In the genomic region with DNA sequence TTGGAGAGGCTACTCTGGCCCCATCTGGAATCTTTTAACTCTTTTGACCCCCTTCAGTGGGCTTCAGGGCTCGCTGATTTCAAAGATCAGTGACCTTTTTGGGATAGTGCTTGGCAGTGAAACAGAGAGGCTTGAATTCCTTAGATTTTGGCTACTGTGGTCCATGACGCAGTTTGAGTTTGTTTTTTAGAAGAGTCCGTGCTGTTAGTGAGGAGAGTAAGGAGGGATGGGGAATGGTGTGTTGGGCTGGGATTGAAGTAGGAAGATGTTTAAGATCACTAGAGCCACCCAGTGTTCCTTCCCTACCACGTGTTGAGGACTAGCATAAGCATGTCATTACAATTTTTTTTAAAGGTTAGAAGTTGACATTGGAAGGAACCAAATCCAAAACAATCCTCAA, we compare ENCODE assay signal across 1 cellular context.
TF ChIP-seq lines count a peak whose summit lies in the region.

No MANE protein-coding gene starts in this region.

TF ChIP-seq in GM23338, 12 proteins besides CTCF, POLR2A, EP300 and RAD21 (continued from another document):
- TF ChIP-seq, protein P1, sequence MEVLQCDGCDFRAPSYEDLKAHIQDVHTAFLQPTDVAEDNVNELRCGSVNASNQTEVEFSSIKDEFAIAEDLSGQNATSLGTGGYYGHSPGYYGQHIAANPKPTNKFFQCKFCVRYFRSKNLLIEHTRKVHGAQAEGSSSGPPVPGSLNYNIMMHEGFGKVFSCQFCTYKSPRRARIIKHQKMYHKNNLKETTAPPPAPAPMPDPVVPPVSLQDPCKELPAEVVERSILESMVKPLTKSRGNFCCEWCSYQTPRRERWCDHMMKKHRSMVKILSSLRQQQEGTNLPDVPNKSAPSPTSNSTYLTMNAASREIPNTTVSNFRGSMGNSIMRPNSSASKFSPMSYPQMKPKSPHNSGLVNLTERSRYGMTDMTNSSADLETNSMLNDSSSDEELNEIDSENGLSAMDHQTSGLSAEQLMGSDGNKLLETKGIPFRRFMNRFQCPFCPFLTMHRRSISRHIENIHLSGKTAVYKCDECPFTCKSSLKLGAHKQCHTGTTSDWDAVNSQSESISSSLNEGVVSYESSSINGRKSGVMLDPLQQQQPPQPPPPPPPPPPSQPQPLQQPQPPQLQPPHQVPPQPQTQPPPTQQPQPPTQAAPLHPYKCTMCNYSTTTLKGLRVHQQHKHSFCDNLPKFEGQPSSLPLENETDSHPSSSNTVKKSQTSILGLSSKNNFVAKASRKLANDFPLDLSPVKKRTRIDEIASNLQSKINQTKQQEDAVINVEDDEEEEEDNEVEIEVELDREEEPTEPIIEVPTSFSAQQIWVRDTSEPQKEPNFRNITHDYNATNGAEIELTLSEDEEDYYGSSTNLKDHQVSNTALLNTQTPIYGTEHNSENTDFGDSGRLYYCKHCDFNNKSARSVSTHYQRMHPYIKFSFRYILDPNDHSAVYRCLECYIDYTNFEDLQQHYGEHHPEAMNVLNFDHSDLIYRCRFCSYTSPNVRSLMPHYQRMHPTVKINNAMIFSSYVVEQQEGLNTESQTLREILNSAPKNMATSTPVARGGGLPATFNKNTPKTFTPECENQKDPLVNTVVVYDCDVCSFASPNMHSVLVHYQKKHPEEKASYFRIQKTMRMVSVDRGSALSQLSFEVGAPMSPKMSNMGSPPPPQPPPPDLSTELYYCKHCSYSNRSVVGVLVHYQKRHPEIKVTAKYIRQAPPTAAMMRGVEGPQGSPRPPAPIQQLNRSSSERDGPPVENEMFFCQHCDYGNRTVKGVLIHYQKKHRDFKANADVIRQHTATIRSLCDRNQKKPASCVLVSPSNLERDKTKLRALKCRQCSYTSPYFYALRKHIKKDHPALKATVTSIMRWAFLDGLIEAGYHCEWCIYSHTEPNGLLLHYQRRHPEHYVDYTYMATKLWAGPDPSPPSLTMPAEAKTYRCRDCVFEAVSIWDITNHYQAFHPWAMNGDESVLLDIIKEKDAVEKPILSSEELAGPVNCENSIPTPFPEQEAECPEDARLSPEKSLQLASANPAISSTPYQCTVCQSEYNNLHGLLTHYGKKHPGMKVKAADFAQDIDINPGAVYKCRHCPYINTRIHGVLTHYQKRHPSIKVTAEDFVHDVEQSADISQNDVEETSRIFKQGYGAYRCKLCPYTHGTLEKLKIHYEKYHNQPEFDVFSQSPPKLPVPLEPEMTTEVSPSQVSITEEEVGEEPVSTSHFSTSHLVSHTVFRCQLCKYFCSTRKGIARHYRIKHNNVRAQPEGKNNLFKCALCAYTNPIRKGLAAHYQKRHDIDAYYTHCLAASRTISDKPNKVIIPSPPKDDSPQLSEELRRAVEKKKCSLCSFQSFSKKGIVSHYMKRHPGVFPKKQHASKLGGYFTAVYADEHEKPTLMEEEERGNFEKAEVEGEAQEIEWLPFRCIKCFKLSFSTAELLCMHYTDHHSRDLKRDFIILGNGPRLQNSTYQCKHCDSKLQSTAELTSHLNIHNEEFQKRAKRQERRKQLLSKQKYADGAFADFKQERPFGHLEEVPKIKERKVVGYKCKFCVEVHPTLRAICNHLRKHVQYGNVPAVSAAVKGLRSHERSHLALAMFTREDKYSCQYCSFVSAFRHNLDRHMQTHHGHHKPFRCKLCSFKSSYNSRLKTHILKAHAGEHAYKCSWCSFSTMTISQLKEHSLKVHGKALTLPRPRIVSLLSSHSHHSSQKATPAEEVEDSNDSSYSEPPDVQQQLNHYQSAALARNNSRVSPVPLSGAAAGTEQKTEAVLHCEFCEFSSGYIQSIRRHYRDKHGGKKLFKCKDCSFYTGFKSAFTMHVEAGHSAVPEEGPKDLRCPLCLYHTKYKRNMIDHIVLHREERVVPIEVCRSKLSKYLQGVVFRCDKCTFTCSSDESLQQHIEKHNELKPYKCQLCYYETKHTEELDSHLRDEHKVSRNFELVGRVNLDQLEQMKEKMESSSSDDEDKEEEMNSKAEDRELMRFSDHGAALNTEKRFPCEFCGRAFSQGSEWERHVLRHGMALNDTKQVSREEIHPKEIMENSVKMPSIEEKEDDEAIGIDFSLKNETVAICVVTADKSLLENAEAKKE (CRISPR knock-in tag; IDR thresholded peaks at IDR 0.05) = no peak
- TF ChIP-seq JUNB (IDR thresholded peaks at IDR 0.05; ENCODE audit: unreplicated experiment) = no peak
